In the genomic region with DNA sequence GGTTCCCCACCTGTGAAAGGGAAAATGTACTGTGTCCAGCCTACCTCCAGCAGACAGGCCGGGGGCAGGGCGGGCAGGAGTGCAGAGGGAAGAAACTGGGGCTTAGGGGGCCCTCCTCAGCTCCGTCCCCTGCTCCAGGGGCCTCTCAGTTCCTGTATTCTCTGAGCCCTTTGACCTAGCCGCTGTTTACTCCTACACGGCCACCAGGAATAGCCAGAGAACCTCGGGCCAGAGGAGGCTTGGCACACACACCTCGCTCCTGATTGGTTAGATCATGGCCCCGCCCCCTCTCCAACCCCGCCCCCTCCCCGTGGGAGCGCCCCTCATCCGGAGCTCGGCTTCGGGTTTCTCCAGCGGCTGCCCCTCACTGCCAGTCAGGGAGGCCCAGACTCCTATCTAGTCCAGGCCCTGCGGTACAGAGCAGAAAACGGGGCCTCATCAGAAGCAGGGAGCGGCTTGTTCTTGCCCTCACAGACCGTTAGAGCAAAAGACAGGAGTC, we compare ENCODE assay signal across 8 cellular contexts. TPM values are rescaled to one million over a fixed set of nuclear protein-coding genes. Genes with fewer than 3 reads are reported as not detected.
DNase-seq lines count a peak whose midpoint lies in the region; ATAC-seq and TF ChIP-seq lines count a peak whose summit lies in the region.

No MANE protein-coding gene starts in this region.

- H3K27ac Mint-ChIP-seq in activated CD4-positive, alpha-beta T cell treated with anti-CD3 and anti-CD28 coated beads for 36 hours = no peak overlapping the region

- H3K36me3 ChIP-seq in liver (ENCODE audit: control insufficient read depth in 4 of 4, insufficient read depth in 3 of 4, low read depth in 1 of 4, low read length in 3 of 4) = peaks cover 19 to 39% (median 28%) of the 10 kb centered on the region in 4 donors

- H3K4me3 Mint-ChIP-seq in activated CD4-positive, alpha-beta T cell treated with anti-CD3 and anti-CD28 coated beads for 36 hours = peak overlapping the region; percentile 82

- H3K9me3 Mint-ChIP-seq in activated CD4-positive, alpha-beta T cell treated with anti-CD3 and anti-CD28 coated beads for 36 hours (ENCODE audit: low read depth) = peaks cover 5% of the 10 kb centered on the region

- no peak for ATAC-seq in activated CD4-positive, alpha-beta T cell treated with anti-CD3 and anti-CD28 coated beads for 36 hours
- no peak for ATAC-seq in stimulated activated naive CD8-positive, alpha-beta T cell treated with anti-CD3 and anti-CD28 coated beads, Interleukin-15, Interleukin-2, amounts not matched to agents 100 U/mL and 50 U/mL, for 24 hours
- ATAC-seq in HG02678 (IDR thresholded peaks at IDR 0.05; ENCODE audit: unreplicated experiment) = no peak

- intact Hi-C loops in activated CD4-positive, alpha-beta T cell treated with anti-CD3 and anti-CD28 coated beads for 36 hours (cut with DNase I, micrococcal nuclease) = no loop called here

- H3K4me1 ChIP-seq in liver (ENCODE audit: control insufficient read depth in 4 of 4, insufficient read depth in 4 of 4, low read length in 3 of 4) = peaks cover 0 to 28% (median 25%) of the 10 kb centered on the region in 4 donors

- H3K9me3 ChIP-seq in liver (ENCODE audit: control insufficient read depth in 4 of 4, low read length in 3 of 4) = peaks cover 0 to 6% (median 5%) of the 10 kb centered on the region in 4 donors

- peaks cover 29% of the 10 kb centered on the region for H3K4me1 Mint-ChIP-seq in activated CD4-positive, alpha-beta T cell treated with anti-CD3 and anti-CD28 coated beads for 36 hours

- 6% methylated on average over 19 of the region's 19 CpGs for WGBS in liver

- peak overlapping the region; percentile 32 to 53 for H3K9ac ChIP-seq in liver (ENCODE audit: low read depth in 1 of 2, low read length in 2 of 2)

- POLR2A ChIA-PET in activated CD4-positive, alpha-beta T cell treated with anti-CD3 and anti-CD28 coated beads for 36 hours (lab: Charles Lee) = interaction anchor here (0.6 kb wide), 2 partner anchors 283 to 498 kb away, joined by 3 to 5 read pairs; no protein-coding TSS in a partner anchor

- TF ChIP-seq CTCF in liver (IDR thresholded peaks at IDR 0.05; ENCODE audit: low read depth, low read length, missing input control) = no peak

- CTCF ChIA-PET in activated CD4-positive, alpha-beta T cell treated with anti-CD3 and anti-CD28 coated beads for 36 hours (lab: Charles Lee) = interaction anchor here (0.6 to 4.3 kb wide), 4 partner anchors 15 to 27 kb away, joined by 3 to 19 read pairs (median 3); no protein-coding TSS in a partner anchor

- H3K27ac ChIP-seq in liver (ENCODE audit: low read depth in 1 of 2, low read length in 2 of 2) = peak overlapping the region; percentile 91 to 93

- no peaks in the 10 kb centered on the region for H3K27me3 Mint-ChIP-seq in activated CD4-positive, alpha-beta T cell treated with anti-CD3 and anti-CD28 coated beads for 36 hours

- H3K4me3 ChIP-seq in liver (ENCODE audit: low read depth in 1 of 3, low read length in 3 of 3) = peak overlapping the region; percentile 52 to 80 (median 66)

- peak; percentile 67 for DNase-seq in activated CD4-positive, alpha-beta T cell treated with anti-CD3 and anti-CD28 coated beads for 36 hours
- DNase-seq in activated CD4-positive, alpha-beta T cell treated with anti-CD3 and anti-CD28 coated beads for 1 hour = no peak
- DNase-seq in OCI-M1 (lab: John Stamatoyannopoulos, UW) = peak; percentile 79
- peak; percentile 39 for DNase-seq in dedifferentiated amniotic fluid mesenchymal stem cell (ENCODE audit: extremely low spot score)
- peak; percentile 62 for DNase-seq in stimulated activated naive CD8-positive, alpha-beta T cell treated with anti-CD3 and anti-CD28 coated beads, Interleukin-15, Interleukin-2, amounts not matched to agents 100 U/mL and 50 U/mL, for 24 hours
- DNase-seq in NCI-H1092 treated with DMSO at 0.1 percent for 48 hours (lab: John Stamatoyannopoulos, UW) = no peak

- no peak for TF ChIP-seq RAD21 in liver (IDR thresholded peaks at IDR 0.05)

- no peaks in the 10 kb centered on the region for H3K27me3 ChIP-seq in liver (ENCODE audit: control insufficient read depth in 4 of 4, insufficient read depth in 4 of 4, low read length in 3 of 4)

- H3K36me3 Mint-ChIP-seq in activated CD4-positive, alpha-beta T cell treated with anti-CD3 and anti-CD28 coated beads for 36 hours (ENCODE audit: low read depth) = peaks cover 54% of the 10 kb centered on the region

TF ChIP-seq in liver, 16 proteins besides CTCF, POLR2A, EP300 and RAD21:
- TF ChIP-seq SP1 (IDR thresholded peaks at IDR 0.05) (peak; percentile 30), HNF4A (conservative IDR thresholded peaks at IDR 0.05) (peak in 1 of 2 donors; percentile 44), NR2F2 (IDR thresholded peaks at IDR 0.05) (peak; percentile 48), RXRA (IDR thresholded peaks at IDR 0.05) (peak; percentile 30 to 36)
- TF ChIP-seq, protein P1, sequence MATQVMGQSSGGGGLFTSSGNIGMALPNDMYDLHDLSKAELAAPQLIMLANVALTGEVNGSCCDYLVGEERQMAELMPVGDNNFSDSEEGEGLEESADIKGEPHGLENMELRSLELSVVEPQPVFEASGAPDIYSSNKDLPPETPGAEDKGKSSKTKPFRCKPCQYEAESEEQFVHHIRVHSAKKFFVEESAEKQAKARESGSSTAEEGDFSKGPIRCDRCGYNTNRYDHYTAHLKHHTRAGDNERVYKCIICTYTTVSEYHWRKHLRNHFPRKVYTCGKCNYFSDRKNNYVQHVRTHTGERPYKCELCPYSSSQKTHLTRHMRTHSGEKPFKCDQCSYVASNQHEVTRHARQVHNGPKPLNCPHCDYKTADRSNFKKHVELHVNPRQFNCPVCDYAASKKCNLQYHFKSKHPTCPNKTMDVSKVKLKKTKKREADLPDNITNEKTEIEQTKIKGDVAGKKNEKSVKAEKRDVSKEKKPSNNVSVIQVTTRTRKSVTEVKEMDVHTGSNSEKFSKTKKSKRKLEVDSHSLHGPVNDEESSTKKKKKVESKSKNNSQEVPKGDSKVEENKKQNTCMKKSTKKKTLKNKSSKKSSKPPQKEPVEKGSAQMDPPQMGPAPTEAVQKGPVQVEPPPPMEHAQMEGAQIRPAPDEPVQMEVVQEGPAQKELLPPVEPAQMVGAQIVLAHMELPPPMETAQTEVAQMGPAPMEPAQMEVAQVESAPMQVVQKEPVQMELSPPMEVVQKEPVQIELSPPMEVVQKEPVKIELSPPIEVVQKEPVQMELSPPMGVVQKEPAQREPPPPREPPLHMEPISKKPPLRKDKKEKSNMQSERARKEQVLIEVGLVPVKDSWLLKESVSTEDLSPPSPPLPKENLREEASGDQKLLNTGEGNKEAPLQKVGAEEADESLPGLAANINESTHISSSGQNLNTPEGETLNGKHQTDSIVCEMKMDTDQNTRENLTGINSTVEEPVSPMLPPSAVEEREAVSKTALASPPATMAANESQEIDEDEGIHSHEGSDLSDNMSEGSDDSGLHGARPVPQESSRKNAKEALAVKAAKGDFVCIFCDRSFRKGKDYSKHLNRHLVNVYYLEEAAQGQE (IDR thresholded peaks at IDR 0.05) = peak; percentile 66
- TF ChIP-seq, protein P2, sequence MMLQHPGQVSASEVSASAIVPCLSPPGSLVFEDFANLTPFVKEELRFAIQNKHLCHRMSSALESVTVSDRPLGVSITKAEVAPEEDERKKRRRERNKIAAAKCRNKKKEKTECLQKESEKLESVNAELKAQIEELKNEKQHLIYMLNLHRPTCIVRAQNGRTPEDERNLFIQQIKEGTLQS (IDR thresholded peaks at IDR 0.05) = no peak
TF ChIP-seq in liver: peak in this region for 5.

RNA-seq across cellular contexts. Expression of a gene that starts 2.2 kb away (rescaled TPM):
- 10 to 100 TPM; 46.3 to 63.3 TPM for total RNA-seq in activated CD4-positive, alpha-beta T cell treated with anti-CD3 and anti-CD28 coated beads for 36 hours
- total RNA-seq in liver = 10 to 100 TPM; 26.9 to 37.7 TPM
- 10 to 100 TPM; 22.5 to 40.4 TPM for polyA plus RNA-seq in liver

RNA-seq across cellular contexts. Expression of a gene that starts 19.6 kb away (rescaled TPM):
- total RNA-seq in activated CD4-positive, alpha-beta T cell treated with anti-CD3 and anti-CD28 coated beads for 36 hours = 10 to 100 TPM; 14.9 to 20.7 TPM
- 10 to 100 TPM in 1 of 2 donors, 1 to 10 TPM in 1; 4.5 to 83.7 TPM for total RNA-seq in liver
- 10 to 100 TPM in 1 of 2 donors, 1 to 10 TPM in 1; 2.5 to 10.6 TPM for polyA plus RNA-seq in liver

RNA-seq across cellular contexts. Expression of a gene that starts 19.8 kb away (rescaled TPM):
- total RNA-seq in activated CD4-positive, alpha-beta T cell treated with anti-CD3 and anti-CD28 coated beads for 36 hours = 10 to 100 TPM; 14.5 to 23.9 TPM
- 10 to 100 TPM; 10.6 to 18.7 TPM for total RNA-seq in liver
- 10 to 100 TPM; 40.4 to 78.3 TPM for polyA plus RNA-seq in liver

RNA-seq across cellular contexts. Expression of a gene that starts 33.3 kb away (rescaled TPM):
- 1 to 10 TPM; 1.9 to 2.8 TPM for total RNA-seq in activated CD4-positive, alpha-beta T cell treated with anti-CD3 and anti-CD28 coated beads for 36 hours
- total RNA-seq in liver = 1 to 10 TPM in 1 of 2 donors, under 1 TPM in 1; 0.59 to 1.5 TPM
- under 1 TPM; 0.06 to 0.40 TPM for polyA plus RNA-seq in liver

RNA-seq across cellular contexts. Expression of a gene that starts 40.4 kb away (rescaled TPM):
- total RNA-seq in activated CD4-positive, alpha-beta T cell treated with anti-CD3 and anti-CD28 coated beads for 36 hours = 10 to 100 TPM; 44.1 to 46.6 TPM
- total RNA-seq in liver = 10 to 100 TPM in 1 of 2 donors, 1 to 10 TPM in 1; 9.3 to 22.0 TPM
- polyA plus RNA-seq in liver = 10 to 100 TPM; 22.0 to 25.0 TPM

Comparison
In these comparisons a context has a peak if more than half of its experiments do, and no peak if none do; other contexts are left out.
1. DNase-seq: peak in activated CD4-positive, alpha-beta T cell treated with anti-CD3 and anti-CD28 coated beads for 36 hours (single experiment), OCI-M1 (single experiment), dedifferentiated amniotic fluid mesenchymal stem cell (single experiment) and stimulated activated naive CD8-positive, alpha-beta T cell treated with anti-CD3 and anti-CD28 coated beads, Interleukin-15, Interleukin-2, amounts not matched to agents 100 U/mL and 50 U/mL, for 24 hours (single experiment); none in activated CD4-positive, alpha-beta T cell treated with anti-CD3 and anti-CD28 coated beads for 1 hour (single experiment) and NCI-H1092 treated with DMSO at 0.1 percent for 48 hours (single experiment).